26 cellular contexts compared by ENCODE assay signal in genomic region chr11:26204839-26205238, GRCh38.
"Had no signal": no experiment of that assay in that cellular context is flagged by ENCODE, and none has a peak within 500 bp of the region (broad histone marks: within the 10 kb centered on the region; RNA-seq: fewer than 3 reads in every experiment).

No MANE protein-coding gene starts in this region.

- H3K4me3 Mint-ChIP-seq: dendritic cell treated with granulocyte-macrophage colony-stimulating factor and Interleukin-4, amounts not matched to agents 40 ng/mL and 50 ng/mL, for 4 days; effector memory CD8-positive, alpha-beta T cell; endodermal cell had no signal

- H3K9me3 Mint-ChIP-seq: dendritic cell treated with granulocyte-macrophage colony-stimulating factor and Interleukin-4, amounts not matched to agents 40 ng/mL and 50 ng/mL, for 4 days; endodermal cell had no signal

- H3K4me1 Mint-ChIP-seq: endodermal cell had no signal

- DNase-seq: colonic mucosa; cortex of kidney; dermis blood vessel endothelial cell; dorsolateral prefrontal cortex; effector CD4-positive, alpha-beta T cell; effector CD8-positive, alpha-beta T cell; effector memory CD4-positive, alpha-beta T cell; effector memory CD8-positive, alpha-beta T cell; endodermal cell; erythroblast; esophagus squamous epithelium; foreskin fibroblast; foreskin keratinocyte; foreskin melanocyte; gastrocnemius medialis; glutamatergic neuron; head of caudate nucleus; heart left ventricle; heart right ventricle had no signal

- H3K27ac Mint-ChIP-seq: dendritic cell treated with granulocyte-macrophage colony-stimulating factor and Interleukin-4, amounts not matched to agents 40 ng/mL and 50 ng/mL, for 4 days; effector memory CD8-positive, alpha-beta T cell; endodermal cell had no signal

- FAIRE-seq: colon, endometrium, endothelial cell of umbilical vein, frontal cortex had no signal

- ATAC-seq: effector memory CD8-positive, alpha-beta T cell; esophagus mucosa; foreskin keratinocyte; gastrocnemius medialis; gastroesophageal sphincter; heart left ventricle; heart right ventricle had no signal

- H3K27me3 Mint-ChIP-seq: dendritic cell treated with granulocyte-macrophage colony-stimulating factor and Interleukin-4, amounts not matched to agents 40 ng/mL and 50 ng/mL, for 4 days; effector memory CD8-positive, alpha-beta T cell had no signal
